In the genomic region with DNA sequence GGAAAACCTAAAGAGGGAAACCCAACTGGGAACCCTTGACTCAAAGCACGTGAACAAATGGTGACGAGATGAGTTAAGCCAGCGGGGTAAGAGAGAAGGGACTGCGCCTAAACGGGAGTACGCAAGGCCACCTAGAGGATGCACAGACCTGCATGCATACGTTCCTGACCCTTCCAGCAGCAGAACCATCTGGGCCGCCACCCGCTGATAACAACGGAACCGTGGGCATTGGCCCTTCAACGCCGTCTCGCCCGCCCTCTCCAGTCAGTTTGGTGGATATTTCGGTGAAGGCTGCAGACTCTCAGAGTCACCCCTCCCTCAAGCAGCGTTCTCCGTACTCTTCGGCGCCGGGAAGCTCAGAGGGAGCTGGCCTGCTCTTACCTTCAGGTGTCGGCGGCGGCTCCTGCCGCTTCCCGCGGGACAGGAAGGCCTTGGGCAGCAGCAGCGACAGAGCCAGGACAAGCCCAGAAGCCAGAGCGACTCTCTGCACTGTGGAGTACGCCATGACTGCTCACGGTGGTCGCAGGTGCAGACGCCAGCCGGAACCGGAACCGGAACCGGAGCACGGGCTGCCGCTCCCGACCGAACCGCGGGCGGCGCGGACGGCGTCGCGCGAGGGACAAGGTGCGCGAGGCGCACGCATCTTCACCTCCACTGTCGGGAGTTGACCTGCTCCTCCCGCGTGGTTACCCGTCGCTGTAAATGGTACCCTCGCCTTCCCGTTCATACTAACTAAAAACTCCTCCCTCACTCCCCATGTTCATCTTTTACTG, we compare ENCODE assay signal across 8 cellular contexts.
DNase-seq lines count a peak whose midpoint lies in the region; ATAC-seq and TF ChIP-seq lines count a peak whose summit lies in the region.

A gene with protein sequence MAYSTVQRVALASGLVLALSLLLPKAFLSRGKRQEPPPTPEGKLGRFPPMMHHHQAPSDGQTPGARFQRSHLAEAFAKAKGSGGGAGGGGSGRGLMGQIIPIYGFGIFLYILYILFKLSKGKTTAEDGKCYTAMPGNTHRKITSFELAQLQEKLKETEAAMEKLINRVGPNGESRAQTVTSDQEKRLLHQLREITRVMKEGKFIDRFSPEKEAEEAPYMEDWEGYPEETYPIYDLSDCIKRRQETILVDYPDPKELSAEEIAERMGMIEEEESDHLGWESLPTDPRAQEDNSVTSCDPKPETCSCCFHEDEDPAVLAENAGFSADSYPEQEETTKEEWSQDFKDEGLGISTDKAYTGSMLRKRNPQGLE (minus strand): TSS at position 541 of the 773 bp plus-strand sequence. CDS start 36 bp downstream, at position 505.

- DNase-seq in WERI-Rb-1 (peak; percentile 66), medulla oblongata (ENCODE audit: extremely low spot score) (peak; percentile 22), HCEC 1CT (no peak), 8988T (no peak)
- DNase-seq in central memory CD4-positive, alpha-beta T cell, result peak; percentile 49
- DNase-seq in stimulated activated CD8-positive, alpha-beta memory T cell treated with anti-CD3 and anti-CD28 coated beads, Interleukin-12 subunit alpha, Interleukin-12 subunit beta, amount 100 ng/mL, for 1 hour (ENCODE audit: low read depth), result peak; percentile 15

- TF ChIP-seq POLR2A in GM18505 (IDR thresholded peaks at IDR 0.05; ENCODE audit: borderline replicate concordance, extremely low read depth, insufficient read depth, insufficient read length), result peak; percentile 56

- H3K9me3 ChIP-seq in WERI-Rb-1 (ENCODE audit: severe bottlenecking), result no peaks in the 10 kb centered on the region

- H3K27me3 ChIP-seq in WERI-Rb-1 (ENCODE audit: insufficient read depth, low read depth, severe bottlenecking), result no peaks in the 10 kb centered on the region

- H3K4me3 ChIP-seq in WERI-Rb-1 (ENCODE audit: low read depth, low read length), result peak within 1 kb of the TSS; percentile 81

- ATAC-seq in GM18505 (IDR thresholded peaks at IDR 0.05; ENCODE audit: unreplicated experiment) (no peak), HG03432 (IDR thresholded peaks at IDR 0.05; ENCODE audit: unreplicated experiment) (peak; percentile 82)

- no peaks in the 10 kb centered on the region; the same call in 1 of the 2 replicates for H3K36me3 ChIP-seq in WERI-Rb-1

- H3K27ac ChIP-seq in WERI-Rb-1, result peak within 1 kb of the TSS; percentile 75

- TF ChIP-seq CTCF in WERI-Rb-1 (IDR thresholded peaks at IDR 0.05; ENCODE audit: low read depth, low read length), result peak; percentile 69

Comparison
In these comparisons a context has a peak if more than half of its experiments do, and no peak if none do; other contexts are left out.
1. DNase-seq: peak in WERI-Rb-1 (single experiment), central memory CD4-positive, alpha-beta T cell (single experiment), medulla oblongata (single experiment) and stimulated activated CD8-positive, alpha-beta memory T cell treated with anti-CD3 and anti-CD28 coated beads, Interleukin-12 subunit alpha, Interleukin-12 subunit beta, amount 100 ng/mL, for 1 hour (single experiment); none in HCEC 1CT (single experiment) and 8988T (single experiment).